9 cellular contexts compared by ENCODE assay signal in the genomic region with DNA sequence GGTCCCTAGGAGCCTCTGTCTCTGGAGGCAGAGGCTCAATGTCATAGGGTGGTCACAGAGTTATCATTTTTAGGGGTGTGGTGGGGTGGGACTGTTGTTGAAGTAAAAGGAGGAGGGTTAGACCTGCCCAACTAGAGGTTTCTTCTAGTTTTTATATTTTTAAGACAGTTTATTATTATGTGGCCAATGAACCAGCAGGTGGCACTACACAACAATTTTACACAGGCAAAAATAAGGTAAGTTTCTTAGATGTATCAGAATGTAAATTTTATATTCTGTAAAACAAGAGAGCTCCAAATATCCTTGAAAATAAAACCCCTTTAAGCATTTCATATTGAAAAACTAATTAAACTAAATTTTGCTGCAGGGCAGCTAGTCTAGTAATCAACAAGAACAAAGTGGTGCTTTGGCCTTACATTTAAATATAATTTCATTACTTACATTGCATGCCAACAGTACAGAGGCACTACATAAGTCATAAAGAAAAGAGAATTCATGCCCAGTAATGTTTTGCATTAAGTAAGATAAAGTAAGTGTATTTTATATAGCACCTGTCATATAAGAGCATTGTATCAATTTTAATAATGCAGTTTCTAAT. TPM values are rescaled to one million over a fixed set of nuclear protein-coding genes. Genes with fewer than 3 reads are reported as not detected.
DNase-seq lines count a peak whose midpoint lies in the region; ATAC-seq and TF ChIP-seq lines count a peak whose summit lies in the region.
"Had no signal": no experiment of that assay in that cellular context is flagged by ENCODE, and none has a peak within 500 bp of the region (broad histone marks: within the 10 kb centered on the region; RNA-seq: fewer than 3 reads in every experiment).

No MANE protein-coding gene starts in this region.

- H3K9me3 ChIP-seq in AG04450 (ENCODE audit: control insufficient read depth, insufficient read depth, low read length) (no peaks in the 10 kb centered on the region), WERI-Rb-1 (ENCODE audit: severe bottlenecking) (no peaks in the 10 kb centered on the region), gastrocnemius medialis (no peaks in the 10 kb centered on the region)

- intact Hi-C loops in gastrocnemius medialis (cut with DNase I; ENCODE audit: low total_unique reads), result loop anchor here (10.0 kb wide), 1 partner anchor 765 kb away; no protein-coding TSS in a partner anchor

- H3K27me3 ChIP-seq in AG04450 (ENCODE audit: control insufficient read depth, insufficient read depth, low read length) (no peaks in the 10 kb centered on the region), WERI-Rb-1 (ENCODE audit: insufficient read depth, low read depth, severe bottlenecking) (no peaks in the 10 kb centered on the region), gastrocnemius medialis (no peaks in the 10 kb centered on the region)

- H3K36me3 ChIP-seq in WERI-Rb-1 (no peaks in the 10 kb centered on the region), gastrocnemius medialis (peaks cover 0 to 31% of the 10 kb centered on the region in 2 donors)

- DNase-seq in AG04450 (ENCODE audit: low read depth, low spot score) (peak; percentile 36), ELR (ENCODE audit: low read depth) (peak; percentile 42), M059J (ENCODE audit: low read depth) (peak; percentile 53), WERI-Rb-1 (peak; percentile 9), germinal center (ENCODE audit: low spot score) (peak; percentile 25), gastrocnemius medialis (no peak)

- peaks cover 0 to 8% of the 10 kb centered on the region in 2 donors for H3K4me1 ChIP-seq in gastrocnemius medialis

- TF ChIP-seq CTCF in AG04450 (IDR thresholded peaks at IDR 0.05; ENCODE audit: low read depth, low read length) (peak; percentile 64), WERI-Rb-1 (IDR thresholded peaks at IDR 0.05; ENCODE audit: low read depth, low read length) (no peak), gastrocnemius medialis (IDR thresholded peaks at IDR 0.05 in 4 of 5, conservative IDR thresholded peaks at IDR 0.05 in 1 of 5) (peak; percentile 51 to 64 (median 61))

- no peak for TF ChIP-seq POLR2A in gastrocnemius medialis (IDR thresholded peaks at IDR 0.05)

- POLR2A ChIA-PET in AG04450 (lab: Yijun Ruan, JAX), result no interaction called here

- ATAC-seq in gastrocnemius medialis (no peak), HG03442 (IDR thresholded peaks at IDR 0.05; ENCODE audit: unreplicated experiment) (no peak), HG03039 (IDR thresholded peaks at IDR 0.05; ENCODE audit: unreplicated experiment) (no peak)

- H3K4me3 ChIP-seq in AG04450 (ENCODE audit: low read depth, low read length) (no peak overlapping the region), WERI-Rb-1 (ENCODE audit: low read depth, low read length) (no peak overlapping the region), gastrocnemius medialis (no peak overlapping the region)

- H3K27ac ChIP-seq in AG04450 (ENCODE audit: low read depth, low read length) (no peak overlapping the region), WERI-Rb-1 (no peak overlapping the region), gastrocnemius medialis (no peak overlapping the region)

- CTCF ChIA-PET in AG04450 (lab: Charles Lee), result interaction anchor here (0.5 to 2.9 kb wide), 36 partner anchors 8 to 1325 kb away, joined by 3 to 38 read pairs (median 4); no protein-coding TSS in a partner anchor

- in situ Hi-C loops in gastrocnemius medialis (cut with MboI; ENCODE audit: low sequenced_read_pairs in 4 of 4), result loop anchor here in 1 of 4 donors (25.0 kb wide), 2 partner anchors 768 to 1293 kb away; no protein-coding TSS in a partner anchor

RNA-seq across cellular contexts. Expression of gene OVCH1, which starts 22.2 kb away (rescaled TPM):
- 0.22 and 0.26 TPM in 2 replicates for polyA plus RNA-seq in AG04450 (2011; rRNA removed)
- polyA minus RNA-seq in AG04450 (2011; rRNA and poly(A)+ RNA removed), result 0.18 and 0.56 TPM in 2 replicates
- not detected in 2 replicates for total RNA-seq in M059J (2014; rRNA removed; shearing (Covaris generic))
- under 1 TPM in 1 of 4 donors, not detected in 3; 0.10 TPM for total RNA-seq in gastrocnemius medialis
- polyA plus RNA-seq: IgD-negative memory B cell had no signal

Comparison
In these comparisons a context has a peak if more than half of its experiments do, and no peak if none do; other contexts are left out.
1. DNase-seq: peak in AG04450 (single experiment), ELR (single experiment), M059J (single experiment), WERI-Rb-1 (single experiment) and germinal center (single experiment); none in gastrocnemius medialis (0 of 2).